Comparison of ENCODE assay signal across 8 cellular contexts in the genomic region with DNA sequence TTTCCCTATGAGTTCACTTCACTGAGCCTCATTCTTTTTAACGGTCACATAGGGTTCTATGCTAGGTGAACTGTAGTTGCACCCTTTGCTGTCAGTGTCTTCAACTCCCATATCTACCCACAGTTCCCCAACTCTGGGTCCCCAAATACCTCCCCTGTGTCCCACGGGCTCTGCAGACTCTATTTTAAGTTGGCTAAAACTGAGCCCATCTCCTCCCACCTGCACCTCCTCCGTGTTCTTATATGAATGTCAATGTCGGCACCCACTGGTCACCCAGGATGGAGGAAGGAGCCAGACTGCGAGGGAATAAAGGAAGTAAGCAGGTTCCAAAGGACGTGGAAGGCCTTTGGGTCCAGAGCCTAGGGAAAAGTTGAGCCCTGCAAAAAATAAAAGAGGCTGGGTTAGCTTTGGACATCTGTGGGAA. TPM values are rescaled to one million over a fixed set of nuclear protein-coding genes. Genes with fewer than 3 reads are reported as not detected.
DNase-seq lines count a peak whose midpoint lies in the region; ATAC-seq and TF ChIP-seq lines count a peak whose summit lies in the region.

No MANE protein-coding gene starts in this region.

- H3F3A ChIP-seq in GM23338 (replicated peaks; ENCODE audit: low read depth): peaks cover 8% of the 10 kb centered on the region

- peaks cover 20% of the 10 kb centered on the region for H4K20me1 ChIP-seq in GM23338 (replicated peaks; ENCODE audit: insufficient read depth)

- H3K36me3 Mint-ChIP-seq in GM23338 (ENCODE audit: low read depth) (peaks cover 17% of the 10 kb centered on the region), T-helper 17 cell (ENCODE audit: low read depth) (no peaks in the 10 kb centered on the region)

- H3K27me3 ChIP-seq in GM23338 (ENCODE audit: insufficient read depth) (no peaks in the 10 kb centered on the region), gastroesophageal sphincter (no peaks in the 10 kb centered on the region), skeletal muscle satellite cell (ENCODE audit: control insufficient read depth, insufficient read depth, low read length) (no peaks in the 10 kb centered on the region)

- peaks cover 11% of the 10 kb centered on the region; the same call in 1 of the 2 replicates for H3K4me1 ChIP-seq in GM23338 (ENCODE audit: insufficient read depth)
- H3K4me1 ChIP-seq in gastroesophageal sphincter: peaks cover 0 to 47% (median 5%) of the 10 kb centered on the region in 3 donors
- peaks cover 9% of the 10 kb centered on the region for H3K4me1 ChIP-seq in skeletal muscle satellite cell (ENCODE audit: control insufficient read depth, insufficient read depth, low read length)

- no peak for TF ChIP-seq CTCF in GM23338 (conservative IDR thresholded peaks at IDR 0.05; ENCODE audit: low read depth in 2 of 2)
- no peak for TF ChIP-seq CTCF in gastroesophageal sphincter (IDR thresholded peaks at IDR 0.05)

- no peak for DNase-seq in GM23338 (ENCODE audit: low spot score)
- DNase-seq in T-helper 17 cell: no peak
- no peak for DNase-seq in MV-4-11 (lab: John Stamatoyannopoulos, UW)
- DNase-seq in hepatic stellate cell (ENCODE audit: low spot score): no peak

- peak overlapping the region; percentile 55 for H3K9ac ChIP-seq in skeletal muscle satellite cell (ENCODE audit: low read depth, low read length)

- TF ChIP-seq POLR2A in gastroesophageal sphincter (IDR thresholded peaks at IDR 0.05): no peak

- WGBS in gastroesophageal sphincter (ENCODE audit: low coverage in 1 of 2), 2 donors: 53 to 69% methylated on average over 2 of the region's 6 CpGs

- H3K27ac ChIP-seq in GM23338 (ENCODE audit: low read depth): no peak overlapping the region
- H3K27ac ChIP-seq in gastroesophageal sphincter: peak overlapping the region in 3 of 4 donors; percentile 78 to 84 (median 79)

- H3K4me3 ChIP-seq in GM23338 (peak overlapping the region; percentile 55), gastroesophageal sphincter (peak overlapping the region; percentile 38 to 70), skeletal muscle satellite cell (ENCODE audit: low read length) (peak overlapping the region; percentile 89)

- H3K36me3 ChIP-seq in GM23338 (ENCODE audit: insufficient read depth): no peaks in the 10 kb centered on the region
- H3K36me3 ChIP-seq in gastroesophageal sphincter: peaks cover 0 to 51% of the 10 kb centered on the region in 2 donors
- peaks cover 18% of the 10 kb centered on the region for H3K36me3 ChIP-seq in skeletal muscle satellite cell (ENCODE audit: insufficient read depth, low read length)

- no peaks in the 10 kb centered on the region for H3K9me3 Mint-ChIP-seq in GM23338

- peaks cover 9% of the 10 kb centered on the region for H3K4me1 Mint-ChIP-seq in GM23338
- H3K4me1 Mint-ChIP-seq in T-helper 17 cell: peaks cover 9% of the 10 kb centered on the region

- no peaks in the 10 kb centered on the region for H3K9me3 ChIP-seq in T-helper 17 cell (ENCODE audit: control insufficient read depth, low read length, poor library complexity, severe bottlenecking)
- no peaks in the 10 kb centered on the region for H3K9me3 ChIP-seq in gastroesophageal sphincter
- H3K9me3 ChIP-seq in skeletal muscle satellite cell (replicated peaks; ENCODE audit: low read length): no peaks in the 10 kb centered on the region

- H3K79me2 ChIP-seq in GM23338 (replicated peaks; ENCODE audit: insufficient read depth): peaks cover 36% of the 10 kb centered on the region

- H3K27me3 Mint-ChIP-seq in GM23338 (ENCODE audit: insufficient read depth, low read depth, poor library complexity) (peaks cover 5% of the 10 kb centered on the region), T-helper 17 cell (no peaks in the 10 kb centered on the region)

- peak overlapping the region; percentile 76 for H3K4me2 ChIP-seq in GM23338
- peak overlapping the region; percentile 85 for H3K4me2 ChIP-seq in skeletal muscle satellite cell (ENCODE audit: low read length)

- H3K27ac Mint-ChIP-seq in GM23338 (0 out of 2 replicates have a peak overlapping the region, but pooled peaks have one; percentile 23), T-helper 17 cell (peak overlapping the region; percentile 90)

- no peak overlapping the region for H2AFZ ChIP-seq in GM23338

- ATAC-seq in GM23338 (no peak), T-helper 17 cell (no peak), gastroesophageal sphincter (no peak), HG03565 (IDR thresholded peaks at IDR 0.05; ENCODE audit: unreplicated experiment) (no peak), HG02970 (IDR thresholded peaks at IDR 0.05; ENCODE audit: low FRiP score, unreplicated experiment) (no peak)

- peak overlapping the region; percentile 87 for H3K4me3 Mint-ChIP-seq in GM23338
- peak overlapping the region; percentile 90 for H3K4me3 Mint-ChIP-seq in T-helper 17 cell

- no peak for TF ChIP-seq EP300 in gastroesophageal sphincter (IDR thresholded peaks at IDR 0.05)

- H3K9me2 ChIP-seq in GM23338 (ENCODE audit: insufficient read depth): no peaks in the 10 kb centered on the region

TF ChIP-seq in GM23338, 12 proteins besides CTCF, POLR2A, EP300 and RAD21 (continues in another document):
- TF ChIP-seq EZH2phosphoT487 (IDR thresholded peaks at IDR 0.05; ENCODE audit: unreplicated experiment) (no peak), EZH2 (IDR thresholded peaks at IDR 0.05; ENCODE audit: low read depth, unreplicated experiment) (no peak), ZNF331 (CRISPR knock-in tag; IDR thresholded peaks at IDR 0.05; ENCODE audit: low read depth) (no peak)
- TF ChIP-seq, protein P1, sequence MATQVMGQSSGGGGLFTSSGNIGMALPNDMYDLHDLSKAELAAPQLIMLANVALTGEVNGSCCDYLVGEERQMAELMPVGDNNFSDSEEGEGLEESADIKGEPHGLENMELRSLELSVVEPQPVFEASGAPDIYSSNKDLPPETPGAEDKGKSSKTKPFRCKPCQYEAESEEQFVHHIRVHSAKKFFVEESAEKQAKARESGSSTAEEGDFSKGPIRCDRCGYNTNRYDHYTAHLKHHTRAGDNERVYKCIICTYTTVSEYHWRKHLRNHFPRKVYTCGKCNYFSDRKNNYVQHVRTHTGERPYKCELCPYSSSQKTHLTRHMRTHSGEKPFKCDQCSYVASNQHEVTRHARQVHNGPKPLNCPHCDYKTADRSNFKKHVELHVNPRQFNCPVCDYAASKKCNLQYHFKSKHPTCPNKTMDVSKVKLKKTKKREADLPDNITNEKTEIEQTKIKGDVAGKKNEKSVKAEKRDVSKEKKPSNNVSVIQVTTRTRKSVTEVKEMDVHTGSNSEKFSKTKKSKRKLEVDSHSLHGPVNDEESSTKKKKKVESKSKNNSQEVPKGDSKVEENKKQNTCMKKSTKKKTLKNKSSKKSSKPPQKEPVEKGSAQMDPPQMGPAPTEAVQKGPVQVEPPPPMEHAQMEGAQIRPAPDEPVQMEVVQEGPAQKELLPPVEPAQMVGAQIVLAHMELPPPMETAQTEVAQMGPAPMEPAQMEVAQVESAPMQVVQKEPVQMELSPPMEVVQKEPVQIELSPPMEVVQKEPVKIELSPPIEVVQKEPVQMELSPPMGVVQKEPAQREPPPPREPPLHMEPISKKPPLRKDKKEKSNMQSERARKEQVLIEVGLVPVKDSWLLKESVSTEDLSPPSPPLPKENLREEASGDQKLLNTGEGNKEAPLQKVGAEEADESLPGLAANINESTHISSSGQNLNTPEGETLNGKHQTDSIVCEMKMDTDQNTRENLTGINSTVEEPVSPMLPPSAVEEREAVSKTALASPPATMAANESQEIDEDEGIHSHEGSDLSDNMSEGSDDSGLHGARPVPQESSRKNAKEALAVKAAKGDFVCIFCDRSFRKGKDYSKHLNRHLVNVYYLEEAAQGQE (IDR thresholded peaks at IDR 0.05; ENCODE audit: unreplicated experiment): no peak

RNA-seq across cellular contexts. Expression of a gene that starts 0.8 kb away (rescaled TPM):
- total RNA-seq in GM23338 (2014; rRNA removed; shearing (Covaris generic)): 102 and 127 TPM in 2 replicates
- 112 and 127 TPM in 2 replicates for polyA plus RNA-seq in GM23338 (2016; fragmentation: Nextera tagmentation; extraction: Ambion mirVana)
- total RNA-seq in T-helper 17 cell (10 to 100 TPM; 42.3 to 55.2 TPM), gastroesophageal sphincter (100 to 1,000 TPM; 137 to 160 (median 153) TPM)
- total RNA-seq in skeletal muscle satellite cell (2012; rRNA removed): 78.3 and 82.3 TPM in 2 replicates

RNA-seq across cellular contexts. Expression of a gene that starts 6.6 kb away (rescaled TPM):
- total RNA-seq in GM23338 (2014; rRNA removed; shearing (Covaris generic)): 304 and 484 TPM in 2 replicates
- polyA plus RNA-seq in GM23338 (2016; fragmentation: Nextera tagmentation; extraction: Ambion mirVana): 1,371 and 1,518 TPM in 2 replicates
- 100 to 1,000 TPM; 202 to 207 TPM for total RNA-seq in T-helper 17 cell
- total RNA-seq in gastroesophageal sphincter: 100 to 1,000 TPM; 420 to 701 (median 653) TPM
- 234 and 301 TPM in 2 replicates for total RNA-seq in skeletal muscle satellite cell (2012; rRNA removed)

RNA-seq across cellular contexts. Expression of a gene that starts 15.4 kb away (rescaled TPM):
- total RNA-seq in GM23338 (2014; rRNA removed; shearing (Covaris generic)): 25.4 and 32.8 TPM in 2 replicates
- 23.5 and 24.1 TPM in 2 replicates for polyA plus RNA-seq in GM23338 (2016; fragmentation: Nextera tagmentation; extraction: Ambion mirVana)
- total RNA-seq in T-helper 17 cell (10 to 100 TPM; 33.5 to 34.4 TPM), gastroesophageal sphincter (10 to 100 TPM; 17.2 to 27.1 (median 24.0) TPM)
- total RNA-seq in skeletal muscle satellite cell (2012; rRNA removed): 16.8 and 22.3 TPM in 2 replicates
